In the genomic region with DNA sequence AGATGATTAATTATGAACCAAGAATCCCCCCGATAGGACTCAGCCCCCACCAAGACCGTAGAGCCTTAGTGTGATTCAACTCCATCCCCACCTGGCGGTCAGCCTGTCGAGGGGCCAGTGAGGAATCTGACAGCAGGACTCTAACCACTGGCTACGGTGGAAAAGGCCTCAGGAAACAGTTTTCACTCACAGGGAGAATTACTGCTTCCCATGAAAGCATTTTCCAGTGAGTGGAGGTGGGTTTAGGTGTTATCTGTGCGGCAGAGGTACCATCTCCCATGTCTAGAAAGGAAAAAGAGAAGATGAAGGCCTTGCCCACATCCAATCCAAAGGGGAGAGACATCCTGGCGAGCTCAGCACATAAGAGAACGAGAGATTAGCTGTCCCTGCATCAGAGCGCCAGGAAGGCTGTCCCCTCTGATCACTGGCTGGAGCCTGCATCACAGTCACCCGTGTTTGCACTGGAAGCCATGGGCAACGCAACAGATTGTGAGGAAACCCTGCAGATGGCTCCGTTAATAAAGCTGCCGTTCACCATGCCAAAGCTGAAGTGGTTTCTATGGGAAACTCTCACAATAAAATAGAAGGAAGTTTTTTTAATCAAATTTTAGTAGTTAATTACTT, we compare ENCODE assay signal across 20 cellular contexts. TPM values are rescaled to one million over a fixed set of nuclear protein-coding genes. Genes with fewer than 3 reads are reported as not detected.
DNase-seq lines count a peak whose midpoint lies in the region; ATAC-seq and TF ChIP-seq lines count a peak whose summit lies in the region.
"Had no signal": no experiment of that assay in that cellular context is flagged by ENCODE, and none has a peak within 500 bp of the region (broad histone marks: within the 10 kb centered on the region; RNA-seq: fewer than 3 reads in every experiment).

No MANE protein-coding gene starts in this region.

- H3K9me3 Mint-ChIP-seq in brain (no peaks in the 10 kb centered on the region), naive B cell (peaks cover 0 to 3% (median 0%) of the 10 kb centered on the region in 7 donors)
- H3K9me3 Mint-ChIP-seq: WTC11 had no signal

- no peak overlapping the region for H3K4me3 Mint-ChIP-seq in brain
- no peak overlapping the region for H3K4me3 Mint-ChIP-seq in naive B cell
- H3K4me3 Mint-ChIP-seq: activated naive CD4-positive, alpha-beta T cell treated with anti-CD3 and anti-CD28 coated beads for 36 hours; activated T-cell treated with anti-CD3 and anti-CD28 coated beads, Interleukin-2, amount 50 U/mL, for 4 hours; WTC11 had no signal

- no peak for ATAC-seq in naive B cell (ENCODE audit: low read depth in 2 of 2)
- ATAC-seq: activated T-cell treated with anti-CD3 and anti-CD28 coated beads, Interleukin-2, amount 50 U/mL, for 4 hours had no signal

- no peak for TF ChIP-seq CTCF in brain (conservative IDR thresholded peaks at IDR 0.05)

- H3K27ac Mint-ChIP-seq in brain = peak overlapping the region in 4 of 5 experiments; percentile 19 to 72 (median 41)
- peak overlapping the region in 4 of 6 donors; percentile 45 to 76 (median 54) for H3K27ac Mint-ChIP-seq in naive B cell
- H3K27ac Mint-ChIP-seq: activated naive CD4-positive, alpha-beta T cell treated with anti-CD3 and anti-CD28 coated beads for 36 hours; WTC11 had no signal

- DNase-seq in DMS 273 (lab: John Stamatoyannopoulos, UW; ENCODE audit: unreplicated experiment) = peak; percentile 42
- DNase-seq in DMS 273 treated with DMSO at 0.1 percent for 48 hours (lab: John Stamatoyannopoulos, UW) = no peak
- peak; percentile 62 for DNase-seq in DMS153 (lab: John Stamatoyannopoulos, UW)
- DNase-seq in naive B cell = no peak
- DNase-seq in DMS114 treated with DMSO at 0.1 percent for 48 hours (lab: John Stamatoyannopoulos, UW; ENCODE audit: unreplicated experiment) = no peak
- no peak for DNase-seq in GOT3 (lab: John Stamatoyannopoulos, UW)
- DNase-seq in DMS79 (lab: John Stamatoyannopoulos, UW) = no peak
- DNase-seq: activated naive CD4-positive, alpha-beta T cell treated with anti-CD3 and anti-CD28 coated beads for 36 hours; activated T-cell treated with anti-CD3 and anti-CD28 coated beads, Interleukin-2, amount 50 U/mL, for 4 hours; foreskin fibroblast; IMR-90; NCI-H1105 treated with DMSO at 0.1 percent for 48 hours; NCI-H2081 treated with DMSO at 0.1 percent for 48 hours; spleen; stimulated activated CD4-positive, alpha-beta T cell treated with anti-CD3 and anti-CD28 coated beads, Interleukin-4, amount 100 ng/mL, for 1 hour; stimulated activated naive CD4-positive, alpha-beta T cell treated with Interleukin-2 at 50 U/mL for 16 hours; T-helper 9 cell; tibial artery had no signal

- H3K27me3 Mint-ChIP-seq in brain = peaks cover 4% of the 10 kb centered on the region
- H3K27me3 Mint-ChIP-seq in naive B cell = no peaks in the 10 kb centered on the region

- H3K4me1 Mint-ChIP-seq in brain (peaks cover 25% of the 10 kb centered on the region), naive B cell (peaks cover 11 to 20% (median 14%) of the 10 kb centered on the region in 3 donors)

- peaks cover 61% of the 10 kb centered on the region for H3K36me3 Mint-ChIP-seq in brain
- peaks cover 11 to 39% of the 10 kb centered on the region in 2 donors for H3K36me3 Mint-ChIP-seq in naive B cell

RNA-seq across cellular contexts. Expression of a gene that starts 22.3 kb away (rescaled TPM):
- 182 TPM for polyA plus RNA-seq in brain (ENCODE audit: insufficient read depth, low read depth, low replicate concordance)
- 100 to 1,000 TPM; 120 to 219 (median 138) TPM for polyA plus RNA-seq in naive B cell (ENCODE audit: low read depth in 6 of 6)

Comparison
In these comparisons a context has a peak if more than half of its experiments do, and no peak if none do; other contexts are left out.
1. DNase-seq: peak in DMS 273 (single experiment) and DMS153 (single experiment); none in DMS 273 treated with DMSO at 0.1 percent for 48 hours (single experiment), naive B cell (single experiment), DMS114 treated with DMSO at 0.1 percent for 48 hours (single experiment), GOT3 (single experiment) and DMS79 (single experiment).